8 cellular contexts compared by ENCODE assay signal in the genomic region with DNA sequence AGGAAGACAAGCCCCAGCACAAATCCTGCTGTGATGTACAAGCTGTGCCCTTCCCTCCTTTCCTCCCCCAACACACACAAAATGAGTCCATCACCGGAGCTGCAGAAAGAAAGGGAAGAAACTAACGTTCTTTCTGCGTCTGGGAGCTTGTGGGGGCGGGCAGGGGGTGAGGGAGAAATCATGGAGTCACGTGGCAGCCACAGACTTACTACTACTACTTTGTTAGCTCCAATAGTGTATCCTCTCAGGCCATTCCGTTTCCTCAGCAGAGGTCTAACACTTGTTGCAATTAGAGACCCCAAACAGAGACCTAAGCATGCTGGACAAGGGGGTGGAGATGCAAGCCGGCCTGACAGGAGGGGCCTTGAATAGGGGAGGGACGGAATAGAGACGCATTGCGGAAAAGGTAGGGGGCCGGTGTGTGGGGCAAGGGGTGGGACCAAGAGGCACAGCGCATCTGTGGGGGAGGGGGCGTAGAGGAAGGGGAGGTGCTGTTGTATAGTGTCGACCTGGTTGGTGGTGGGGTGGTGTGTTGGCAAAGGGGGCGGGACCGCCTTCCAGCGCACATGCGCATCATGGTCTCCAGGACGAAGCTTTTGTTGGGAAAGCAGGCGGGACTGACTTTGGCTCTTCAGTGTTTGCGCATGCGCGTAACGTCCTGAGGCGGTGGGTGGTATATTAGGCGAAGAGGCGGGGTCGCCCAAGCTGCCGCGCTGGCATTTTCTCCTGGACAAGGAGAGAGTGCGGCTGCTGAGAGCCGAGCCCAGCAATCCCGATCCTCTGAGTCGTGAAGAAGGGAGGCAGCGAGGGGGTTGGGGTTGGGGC.
DNase-seq lines count a peak whose midpoint lies in the region; ATAC-seq and TF ChIP-seq lines count a peak whose summit lies in the region.

Gene MAGED1, plus strand, starts transcription at position 703 of the 825 bp plus-strand sequence. CDS start 682 bp downstream, outside the sequence.

- ATAC-seq in GM18517 (IDR thresholded peaks at IDR 0.05; ENCODE audit: unreplicated experiment) (peak; percentile 59), HG03060 (IDR thresholded peaks at IDR 0.05; ENCODE audit: low read depth, unreplicated experiment) (peak; percentile 57)

- DNase-seq in NCI-H2227 (lab: John Stamatoyannopoulos, UW; ENCODE audit: unreplicated experiment) (peak; percentile 99), kidney glomerular epithelial cell (lab: John Stamatoyannopoulos, UW) (peak; percentile 74)
- DNase-seq in activated CD4-positive, alpha-beta T cell treated with anti-CD3 and anti-CD28 coated beads for 48 hours, result peak; percentile 86
- peak; percentile 43 to 56 for DNase-seq in stimulated activated CD4-positive, alpha-beta T cell treated with anti-CD3 and anti-CD28 coated beads, Interleukin-1b, Interleukin-23, amount 100 ng/mL, for 1 hour (ENCODE audit: low read depth in 2 of 2)

- H3K27ac ChIP-seq in 22Rv1 (peak within 1 kb of the TSS; percentile 40; the same call in 1 of the 2 replicates), cingulate gyrus (ENCODE audit: low read depth, low read length) (peak within 1 kb of the TSS; percentile 79)

- TF ChIP-seq CTCF in 22Rv1 (IDR thresholded peaks at IDR 0.05), result no peak

Comparison
In these comparisons a context has a peak if more than half of its experiments do, and no peak if none do; other contexts are left out.
1. Peak in every context shown above with its lines: DNase-seq, ATAC-seq and H3K27ac ChIP-seq.